Comparison of ENCODE assay signal across 1 cellular context in the genomic region with DNA sequence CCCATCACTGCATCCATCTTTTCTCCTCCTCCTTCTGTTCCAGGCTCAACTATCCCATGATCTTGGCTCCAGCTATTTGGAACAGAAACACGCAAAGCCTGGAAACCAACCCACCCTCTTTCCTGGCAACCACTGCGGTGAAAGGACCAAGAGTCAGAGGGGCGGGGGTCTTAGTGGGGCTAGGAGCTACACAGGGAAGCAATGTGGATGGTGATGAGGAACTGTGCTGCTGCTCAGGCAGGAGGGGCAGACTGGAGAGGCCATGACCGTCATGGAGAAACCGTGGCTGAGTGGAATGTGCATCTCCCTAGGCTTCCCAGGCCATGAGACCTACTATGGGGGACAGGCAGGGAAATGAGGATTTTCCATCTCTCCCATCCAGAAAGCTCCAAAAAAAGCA.
TF ChIP-seq lines count a peak whose summit lies in the region.

No MANE protein-coding gene starts in this region.

TF ChIP-seq in K562, 482 proteins besides CTCF, POLR2A, EP300 and RAD21:
- no peak for TF ChIP-seq TAL1 (IDR thresholded peaks at IDR 0.05)
- TF ChIP-seq, protein P1, sequence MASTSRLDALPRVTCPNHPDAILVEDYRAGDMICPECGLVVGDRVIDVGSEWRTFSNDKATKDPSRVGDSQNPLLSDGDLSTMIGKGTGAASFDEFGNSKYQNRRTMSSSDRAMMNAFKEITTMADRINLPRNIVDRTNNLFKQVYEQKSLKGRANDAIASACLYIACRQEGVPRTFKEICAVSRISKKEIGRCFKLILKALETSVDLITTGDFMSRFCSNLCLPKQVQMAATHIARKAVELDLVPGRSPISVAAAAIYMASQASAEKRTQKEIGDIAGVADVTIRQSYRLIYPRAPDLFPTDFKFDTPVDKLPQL (IDR thresholded peaks at IDR 0.05; ENCODE audit: extremely low read depth, insufficient read length): no peak
- no peak for TF ChIP-seq ELF1 (tag; IDR thresholded peaks at IDR 0.05)
- no peak for TF ChIP-seq ZBTB1 (CRISPR knock-in tag; IDR thresholded peaks at IDR 0.05; ENCODE audit: borderline replicate concordance, low read depth)
- no peak for TF ChIP-seq MCM2 (IDR thresholded peaks at IDR 0.05; ENCODE audit: low read depth)
- TF ChIP-seq HOXB6 (CRISPR knock-in tag; IDR thresholded peaks at IDR 0.05; ENCODE audit: borderline replicate concordance): no peak
- TF ChIP-seq, protein P2, sequence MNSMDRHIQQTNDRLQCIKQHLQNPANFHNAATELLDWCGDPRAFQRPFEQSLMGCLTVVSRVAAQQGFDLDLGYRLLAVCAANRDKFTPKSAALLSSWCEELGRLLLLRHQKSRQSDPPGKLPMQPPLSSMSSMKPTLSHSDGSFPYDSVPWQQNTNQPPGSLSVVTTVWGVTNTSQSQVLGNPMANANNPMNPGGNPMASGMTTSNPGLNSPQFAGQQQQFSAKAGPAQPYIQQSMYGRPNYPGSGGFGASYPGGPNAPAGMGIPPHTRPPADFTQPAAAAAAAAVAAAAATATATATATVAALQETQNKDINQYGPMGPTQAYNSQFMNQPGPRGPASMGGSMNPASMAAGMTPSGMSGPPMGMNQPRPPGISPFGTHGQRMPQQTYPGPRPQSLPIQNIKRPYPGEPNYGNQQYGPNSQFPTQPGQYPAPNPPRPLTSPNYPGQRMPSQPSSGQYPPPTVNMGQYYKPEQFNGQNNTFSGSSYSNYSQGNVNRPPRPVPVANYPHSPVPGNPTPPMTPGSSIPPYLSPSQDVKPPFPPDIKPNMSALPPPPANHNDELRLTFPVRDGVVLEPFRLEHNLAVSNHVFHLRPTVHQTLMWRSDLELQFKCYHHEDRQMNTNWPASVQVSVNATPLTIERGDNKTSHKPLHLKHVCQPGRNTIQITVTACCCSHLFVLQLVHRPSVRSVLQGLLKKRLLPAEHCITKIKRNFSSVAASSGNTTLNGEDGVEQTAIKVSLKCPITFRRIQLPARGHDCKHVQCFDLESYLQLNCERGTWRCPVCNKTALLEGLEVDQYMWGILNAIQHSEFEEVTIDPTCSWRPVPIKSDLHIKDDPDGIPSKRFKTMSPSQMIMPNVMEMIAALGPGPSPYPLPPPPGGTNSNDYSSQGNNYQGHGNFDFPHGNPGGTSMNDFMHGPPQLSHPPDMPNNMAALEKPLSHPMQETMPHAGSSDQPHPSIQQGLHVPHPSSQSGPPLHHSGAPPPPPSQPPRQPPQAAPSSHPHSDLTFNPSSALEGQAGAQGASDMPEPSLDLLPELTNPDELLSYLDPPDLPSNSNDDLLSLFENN (IDR thresholded peaks at IDR 0.05; ENCODE audit: low read depth in 2 of 2, low read length in 2 of 2): no peak
- TF ChIP-seq SIN3A (IDR thresholded peaks at IDR 0.05; ENCODE audit: borderline replicate concordance in 2 of 2, control insufficient read depth in 1 of 2, low read depth in 2 of 2, low read length in 2 of 2): no peak
- no peak for TF ChIP-seq GABPA (tag; conservative IDR thresholded peaks at IDR 0.05; ENCODE audit: low read depth)
